Comparison of ENCODE assay signal across 14 cellular contexts in the genomic region with DNA sequence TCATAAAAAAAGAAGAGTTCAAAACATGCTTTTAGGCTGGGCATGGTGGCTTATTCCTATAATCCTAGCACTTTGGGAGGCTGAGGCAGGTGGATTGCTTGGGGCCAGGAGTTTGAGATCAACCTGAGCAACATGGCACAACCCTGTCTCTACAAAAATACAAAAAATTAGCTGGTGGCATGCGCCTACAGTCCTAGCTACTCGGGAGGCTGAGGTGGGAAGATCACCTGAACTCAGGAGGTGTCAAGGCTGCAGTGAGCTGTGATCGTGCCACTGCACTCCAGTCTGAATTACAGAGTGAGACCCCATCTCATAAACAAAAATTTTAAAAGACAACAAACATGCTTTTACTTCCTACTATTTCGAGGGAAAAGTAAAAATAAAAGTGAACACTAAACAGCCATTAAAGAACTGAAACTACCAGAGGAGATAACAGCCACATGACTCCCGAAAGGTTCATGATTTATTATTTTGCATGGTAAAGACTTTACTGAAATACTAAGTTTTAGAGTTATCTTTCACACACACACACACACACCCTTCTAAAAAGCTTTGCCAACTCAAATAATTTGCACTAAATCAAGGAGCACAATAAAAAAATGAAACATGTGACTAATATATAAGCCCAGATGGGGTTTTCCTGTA.
"Had no signal": no experiment of that assay in that cellular context is flagged by ENCODE, and none has a peak within 500 bp of the region (broad histone marks: within the 10 kb centered on the region; RNA-seq: fewer than 3 reads in every experiment).

No MANE protein-coding gene starts in this region.

- H3K27ac ChIP-seq: epithelial cell of prostate, left ventricle myocardium inferior, sigmoid colon, VCaP had no signal

- H3K4me1 ChIP-seq: left ventricle myocardium inferior had no signal

- FAIRE-seq: keratinocyte had no signal

- ATAC-seq: effector memory CD8-positive, alpha-beta T cell had no signal

- H3K4me3 ChIP-seq: left ventricle myocardium inferior, sigmoid colon had no signal

- DNase-seq: activated CD4-positive, alpha-beta T cell treated with anti-CD3 and anti-CD28 coated beads, Interleukin-2, amount 10 ng/mL, durations not matched to agents 24 days and 14 days; activated T-cell treated with anti-CD3 and anti-CD28 coated beads for 4 hours; central memory CD4-positive, alpha-beta T cell; cortex of kidney; effector memory CD8-positive, alpha-beta T cell; left ventricle myocardium inferior; mesenchymal stem cell; sigmoid colon; stimulated activated CD4-positive, alpha-beta T cell treated with anti-CD3 and anti-CD28 coated beads, Interleukin-2, amount 100 ng/mL, for 24 hours; stimulated activated naive CD4-positive, alpha-beta T cell treated with Interleukin-2 at 50 U/mL for 16 hours; T1000 had no signal

- H3K9me3 ChIP-seq: left ventricle myocardium inferior, sigmoid colon had no signal

- H3K27me3 ChIP-seq: sigmoid colon had no signal
